ENCODE assay signal across 8 cellular contexts in genomic region chr16:66695474-66695934, GRCh38. TPM values are rescaled to one million over a fixed set of nuclear protein-coding genes. Genes with fewer than 3 reads are reported as not detected.
A peak's percentile ranks its signal among the peaks of the same experiment; 100 is the strongest.
DNase-seq lines count a peak whose midpoint lies in the region; ATAC-seq, FAIRE-seq and TF ChIP-seq lines count a peak whose summit lies in the region.

No MANE protein-coding gene starts in this region.

- H3K4me3 ChIP-seq in GM23338 (peak overlapping the region; percentile 89), SJSA1 (peak overlapping the region; percentile 77), esophagus (ENCODE audit: low read depth in 1 of 2, low read length in 2 of 2) (peak overlapping the region; percentile 61 to 66), trophoblast cell (ENCODE audit: low read depth, low read length) (peak overlapping the region; percentile 86)

- no peak overlapping the region for H3K27ac Mint-ChIP-seq in GM23338

- no peak overlapping the region for H4K91ac ChIP-seq in trophoblast cell (ENCODE audit: low read depth, low read length)

- H3K23ac ChIP-seq in trophoblast cell (ENCODE audit: low read length): no peak overlapping the region

- H3K4ac ChIP-seq in trophoblast cell (ENCODE audit: low read depth, low read length): peak overlapping the region; percentile 60

- peaks cover 8% of the 10 kb centered on the region for H3K79me1 ChIP-seq in trophoblast cell (ENCODE audit: low read length)

- peak overlapping the region; percentile 12 for H4K8ac ChIP-seq in trophoblast cell (ENCODE audit: low read depth, low read length)

- H3K4me3 Mint-ChIP-seq in GM23338: peak overlapping the region; percentile 82

- H2AK5ac ChIP-seq in trophoblast cell (ENCODE audit: low read length): no peak overlapping the region

- no peak for DNase-seq in GM23338 (ENCODE audit: low spot score)
- no peak for DNase-seq in SJSA1 (ENCODE audit: low read depth in 1 of 2, low spot score in 2 of 2)
- DNase-seq in trophoblast cell: no peak
- DNase-seq in NK-92 treated with Interleukin-12 subunit alpha and Interleukin-12 subunit beta, amount 100 ng/mL, for 24 hours (lab: John Stamatoyannopoulos, UW): no peak
- no peak for DNase-seq in GM13977 (ENCODE audit: low spot score)
- no peak for DNase-seq in GM12891 (ENCODE audit: insufficient read length, low spot score)
- no peak for DNase-seq in cerebellar nuclear complex (lab: John Stamatoyannopoulos, UW)

- H3K14ac ChIP-seq in trophoblast cell (ENCODE audit: low read length): peak overlapping the region; percentile 86

- H3K9me3 Mint-ChIP-seq in GM23338: no peaks in the 10 kb centered on the region

- in situ Hi-C loops in GM13977 (cut with MboI; ENCODE audit: low pct_unique_long_range_greater_than_20kb, low sequenced_read_pairs, unreplicated experiment): no loop called here

- H2BK120ac ChIP-seq in trophoblast cell (ENCODE audit: insufficient read depth, low read length, poor library complexity): no peak overlapping the region

- H3K79me2 ChIP-seq in GM23338 (replicated peaks; ENCODE audit: insufficient read depth) (peaks cover 50% of the 10 kb centered on the region), trophoblast cell (ENCODE audit: control insufficient read depth, insufficient read depth, low read length, poor library complexity) (peaks cover 11% of the 10 kb centered on the region)

- H3K36me3 Mint-ChIP-seq in GM23338 (ENCODE audit: low read depth): peaks cover 6% of the 10 kb centered on the region; the same call in 1 of the 3 replicates

- no peaks in the 10 kb centered on the region for H3K9me2 ChIP-seq in GM23338 (ENCODE audit: insufficient read depth)

- H3K4me1 ChIP-seq in GM23338 (ENCODE audit: insufficient read depth): peaks cover 32% of the 10 kb centered on the region
- H3K4me1 ChIP-seq in SJSA1 (replicated peaks): peaks cover 14% of the 10 kb centered on the region
- H3K4me1 ChIP-seq in esophagus (ENCODE audit: control insufficient read depth in 2 of 2, insufficient read depth in 2 of 2, low read length in 1 of 2): peaks cover 0 to 5% of the 10 kb centered on the region in 2 donors
- peaks cover 10 to 11% of the 10 kb centered on the region in 2 experiments for H3K4me1 ChIP-seq in trophoblast cell (ENCODE audit: control insufficient read depth in 1 of 2, insufficient read depth in 2 of 2, low read length in 2 of 2)

- H3K27me3 Mint-ChIP-seq in GM23338 (ENCODE audit: insufficient read depth, low read depth, poor library complexity): peaks cover 13% of the 10 kb centered on the region

- H3K9me3 ChIP-seq in SJSA1 (replicated peaks) (peaks cover 5% of the 10 kb centered on the region; the same call in 1 of the 2 replicates), esophagus (ENCODE audit: control insufficient read depth in 2 of 2, insufficient read depth in 1 of 2, low read depth in 1 of 2, low read length in 1 of 2) (no peaks in the 10 kb centered on the region), trophoblast cell (ENCODE audit: insufficient read depth, low read depth, low read length) (no peaks in the 10 kb centered on the region)

- H3K4me2 ChIP-seq in GM23338: peak overlapping the region; percentile 89
- peak overlapping the region; percentile 96 for H3K4me2 ChIP-seq in trophoblast cell (ENCODE audit: low read length)

- H2BK12ac ChIP-seq in trophoblast cell (ENCODE audit: low read length): no peak overlapping the region

- 20 to 31% methylated on average over 8 of the region's 8 CpGs for WGBS in esophagus, 2 donors
- WGBS in trophoblast cell (ENCODE audit: extremely low coverage, insufficient coverage, insufficient read length): no CpG with 5 or more reads among the region's 8 CpGs

- peak overlapping the region; percentile 50; the same call in 1 of the 2 replicates for H3K27ac ChIP-seq in GM23338 (ENCODE audit: low read depth)
- H3K27ac ChIP-seq in SJSA1: no peak overlapping the region
- H3K27ac ChIP-seq in esophagus (ENCODE audit: low read depth in 2 of 2, low read length in 1 of 2): peak overlapping the region; percentile 74 to 89
- no peak overlapping the region for H3K27ac ChIP-seq in trophoblast cell (ENCODE audit: low read depth, low read length)

- H2AFZ ChIP-seq in GM23338: 0 out of 2 replicates have a peak overlapping the region, but pooled peaks have one; percentile 38
- H2AFZ ChIP-seq in trophoblast cell (ENCODE audit: insufficient read depth, low read length, poor library complexity): peak overlapping the region; percentile 61

- peak overlapping the region; percentile 79 for H4K12ac ChIP-seq in trophoblast cell (ENCODE audit: low read depth, low read length)

- no peak for FAIRE-seq in GM12891 (lab: Jason Lieb, UNC)

- H4K20me1 ChIP-seq in GM23338 (replicated peaks; ENCODE audit: insufficient read depth): peaks cover 14% of the 10 kb centered on the region; the same call in 1 of the 2 replicates

- H3K18ac ChIP-seq in trophoblast cell (ENCODE audit: low read length): peak overlapping the region; percentile 93

- H3K9ac ChIP-seq in trophoblast cell (ENCODE audit: low read length): peak overlapping the region; percentile 54

- no peaks in the 10 kb centered on the region for H3K36me3 ChIP-seq in GM23338 (ENCODE audit: insufficient read depth)
- H3K36me3 ChIP-seq in SJSA1: no peaks in the 10 kb centered on the region
- no peaks in the 10 kb centered on the region for H3K36me3 ChIP-seq in esophagus (ENCODE audit: control insufficient read depth in 2 of 2, insufficient read depth in 2 of 2, low read length in 1 of 2)
- no peaks in the 10 kb centered on the region for H3K36me3 ChIP-seq in trophoblast cell (ENCODE audit: control insufficient read depth in 1 of 2, insufficient read depth in 2 of 2, low read length in 2 of 2)

- H2BK5ac ChIP-seq in trophoblast cell (ENCODE audit: low read depth, low read length, poor library complexity): no peak overlapping the region

- ATAC-seq in GM23338: no peak

- TF ChIP-seq CTCF in GM23338 (conservative IDR thresholded peaks at IDR 0.05; ENCODE audit: low read depth in 2 of 2): no peak
- TF ChIP-seq CTCF in GM13977 (IDR thresholded peaks at IDR 0.05; ENCODE audit: extremely low read depth, insufficient read depth, missing control alignments): no peak

- H3K4me1 Mint-ChIP-seq in GM23338: peaks cover 40% of the 10 kb centered on the region

- peaks cover 13% of the 10 kb centered on the region; the same call in 1 of the 2 replicates for H3F3A ChIP-seq in GM23338 (replicated peaks; ENCODE audit: low read depth)

- no peak for TF ChIP-seq POLR2A in GM12891 (IDR thresholded peaks at IDR 0.05; ENCODE audit: low read depth, low read length)

- H3K27me3 ChIP-seq in GM23338 (ENCODE audit: insufficient read depth) (peaks cover 12% of the 10 kb centered on the region; the same call in 1 of the 2 replicates), SJSA1 (replicated peaks) (no peaks in the 10 kb centered on the region), esophagus (ENCODE audit: control insufficient read depth in 1 of 2, insufficient read depth in 2 of 2, low read length in 2 of 2) (no peaks in the 10 kb centered on the region), trophoblast cell (ENCODE audit: insufficient read depth, low read length) (no peaks in the 10 kb centered on the region)

TF ChIP-seq in GM23338, 12 proteins besides CTCF, POLR2A, EP300 and RAD21:
- TF ChIP-seq EZH2phosphoT487 (IDR thresholded peaks at IDR 0.05; ENCODE audit: unreplicated experiment): no peak

TF ChIP-seq in GM12891, 5 proteins besides CTCF, POLR2A, EP300 and RAD21:
- TF ChIP-seq POLR2AphosphoS5 (IDR thresholded peaks at IDR 0.05; ENCODE audit: low read depth, low read length): no peak
- TF ChIP-seq SPI1 (IDR thresholded peaks at IDR 0.05; ENCODE audit: low read depth, low read length): no peak
- no peak for TF ChIP-seq POU2F2 (IDR thresholded peaks at IDR 0.05; ENCODE audit: low read depth, low read length)
- TF ChIP-seq PAX5 (IDR thresholded peaks at IDR 0.05; ENCODE audit: insufficient read depth, low read length, severe bottlenecking): no peak
- TF ChIP-seq TAF1 (IDR thresholded peaks at IDR 0.05; ENCODE audit: low read depth, low read length): no peak

RNA-seq across cellular contexts. Expression of gene CMTM4, which starts 1.0 kb away (rescaled TPM):
- total RNA-seq in GM23338 (2014; rRNA removed; shearing (Covaris generic)): 54.1 and 77.0 TPM in 2 replicates
- polyA plus RNA-seq in GM23338 (2016; fragmentation: Nextera tagmentation; extraction: Ambion mirVana) (14.1 and 14.4 TPM in 2 replicates), esophagus (1 to 10 TPM; 5.1 to 7.3 TPM)
- total RNA-seq in SJSA1 (2014; rRNA removed; shearing (Covaris generic)): 8.9 and 14.6 TPM in 2 replicates
- 20.8 and 21.5 TPM in 2 replicates for polyA plus RNA-seq in trophoblast cell (2013)
- polyA plus RNA-seq in GM12891 (2012; ENCODE audit: low read depth, missing spikeins): 0.30 TPM

RNA-seq across cellular contexts. Expression of gene DYNC1LI2, which starts 55.9 kb away (rescaled TPM):
- total RNA-seq in GM23338 (2014; rRNA removed; shearing (Covaris generic)): 73.9 and 113 TPM in 2 replicates
- polyA plus RNA-seq in GM23338 (2016; fragmentation: Nextera tagmentation; extraction: Ambion mirVana) (73.4 and 85.9 TPM in 2 replicates), esophagus (10 to 100 TPM; 34.5 to 41.3 TPM)
- 89.0 and 101 TPM in 2 replicates for total RNA-seq in SJSA1 (2014; rRNA removed; shearing (Covaris generic))
- 142 and 143 TPM in 2 replicates for polyA plus RNA-seq in trophoblast cell (2013)
- polyA plus RNA-seq in GM12891 (2012; ENCODE audit: low read depth, missing spikeins): 14.2 TPM

Comparison
In these comparisons a context has a peak if more than half of its experiments do, and no peak if none do; other contexts are left out.
1. H3K27ac ChIP-seq: peak in GM23338 (single experiment) and esophagus (2 of 2); none in SJSA1 (single experiment) and trophoblast cell (single experiment).
2. Peak in every context shown above with its lines, with median percentiles within 50 percentile points of each other: H3K4me3 ChIP-seq.